In genomic region chr16:49838361-49838638, GRCh38 we compare ENCODE assay signal across 11 cellular contexts. TPM values are rescaled to one million over a fixed set of nuclear protein-coding genes. Genes with fewer than 3 reads are reported as not detected.
DNase-seq lines count a peak whose midpoint lies in the region; ATAC-seq lines count a peak whose summit lies in the region.
"Had no signal": no experiment of that assay in that cellular context is flagged by ENCODE, and none has a peak within 500 bp of the region (broad histone marks: within the 10 kb centered on the region; RNA-seq: fewer than 3 reads in every experiment).

No MANE protein-coding gene starts in this region.

- H3K4me3 ChIP-seq in HUES6 (ENCODE audit: low read depth, low read length) (peak overlapping the region; percentile 54), ectodermal cell (ENCODE audit: insufficient read depth, low read depth, low read length) (peak overlapping the region; percentile 26), mesenchymal stem cell (ENCODE audit: insufficient read depth in 1 of 2, low read depth in 1 of 2, low read length in 2 of 2) (peak overlapping the region in 1 of 2 experiments; percentile 35), subcutaneous abdominal adipose tissue (ENCODE audit: low read depth in 1 of 5, low read length in 5 of 5) (no peak overlapping the region)
- H3K4me3 ChIP-seq: SJCRH30 had no signal

- H2AFZ ChIP-seq in mesenchymal stem cell (ENCODE audit: low read depth, low read length), result peak overlapping the region; percentile 7

- H3K27me3 ChIP-seq in HUES6 (ENCODE audit: control insufficient read depth, insufficient read depth, low read length) (no peaks in the 10 kb centered on the region), ectodermal cell (ENCODE audit: control insufficient read depth, insufficient read depth, low read length, poor library complexity, severe bottlenecking) (no peaks in the 10 kb centered on the region), mesenchymal stem cell (ENCODE audit: control insufficient read depth in 1 of 2, insufficient read depth in 1 of 2, low read length in 2 of 2) (peaks cover 10 to 15% of the 10 kb centered on the region in 2 experiments), subcutaneous abdominal adipose tissue (ENCODE audit: control insufficient read depth in 5 of 5, insufficient read depth in 4 of 5, low read length in 5 of 5) (no peaks in the 10 kb centered on the region)
- H3K27me3 ChIP-seq: SJCRH30 had no signal

- no peaks in the 10 kb centered on the region for H3K36me3 ChIP-seq in HUES6 (ENCODE audit: control insufficient read depth, insufficient read depth, low read length)
- no peaks in the 10 kb centered on the region for H3K36me3 ChIP-seq in ectodermal cell (ENCODE audit: control insufficient read depth, insufficient read depth, low read length)
- no peaks in the 10 kb centered on the region for H3K36me3 ChIP-seq in mesenchymal stem cell (ENCODE audit: control insufficient read depth in 1 of 2, insufficient read depth in 2 of 2, low read depth in 1 of 2, low read length in 2 of 2)
- H3K36me3 ChIP-seq in subcutaneous abdominal adipose tissue (ENCODE audit: control insufficient read depth in 5 of 5, insufficient read depth in 5 of 5, low read length in 5 of 5), result no peaks in the 10 kb centered on the region
- H3K36me3 ChIP-seq: SJCRH30 had no signal

- H3K9ac ChIP-seq in HUES6 (ENCODE audit: low read length), result peak overlapping the region; percentile 14
- no peak overlapping the region for H3K9ac ChIP-seq in mesenchymal stem cell (ENCODE audit: low read length)
- H3K9ac ChIP-seq in subcutaneous abdominal adipose tissue (ENCODE audit: low read length in 5 of 5), result peak overlapping the region in 1 of 5 donors; percentile 53

- H3K14ac ChIP-seq in mesenchymal stem cell (ENCODE audit: low read length in 2 of 2), result no peak overlapping the region

- H3K79me1 ChIP-seq in mesenchymal stem cell (replicated peaks; ENCODE audit: low read length, poor library complexity, severe bottlenecking), result peaks cover 16% of the 10 kb centered on the region

- peak overlapping the region in 1 of 2 experiments; percentile 31 for H3K18ac ChIP-seq in mesenchymal stem cell (ENCODE audit: low read depth in 1 of 2, low read length in 2 of 2)

- H3K23ac ChIP-seq in mesenchymal stem cell (ENCODE audit: low read length in 2 of 2), result peak overlapping the region in 1 of 2 experiments; percentile 37

- H3K4ac ChIP-seq in mesenchymal stem cell (ENCODE audit: low read depth in 1 of 2, low read length in 2 of 2), result peak overlapping the region in 1 of 2 experiments; percentile 8

- H3K4me2 ChIP-seq in mesenchymal stem cell (ENCODE audit: low read length, poor library complexity, severe bottlenecking), result peak overlapping the region; percentile 79

- DNase-seq in mesenchymal stem cell (no peak), kidney tubule cell (ENCODE audit: low spot score) (no peak)
- DNase-seq: HFFc6; SJCRH30; stimulated activated CD4-positive, alpha-beta T cell treated with anti-CD3 and anti-CD28 coated beads, Interleukin-15, amount 100 ng/mL, for 24 hours had no signal

- H3K9me3 ChIP-seq in HUES6 (ENCODE audit: control insufficient read depth, insufficient read depth, low read depth, low read length), result no peaks in the 10 kb centered on the region
- H3K9me3 ChIP-seq in ectodermal cell (ENCODE audit: control insufficient read depth, low read length), result no peaks in the 10 kb centered on the region
- no peaks in the 10 kb centered on the region for H3K9me3 ChIP-seq in mesenchymal stem cell (ENCODE audit: control insufficient read depth, low read length)
- no peaks in the 10 kb centered on the region for H3K9me3 ChIP-seq in subcutaneous abdominal adipose tissue (ENCODE audit: control insufficient read depth in 5 of 5, low read length in 5 of 5)
- H3K9me3 ChIP-seq: SJCRH30 had no signal

- no peak for ATAC-seq in HG03378 (IDR thresholded peaks at IDR 0.05; ENCODE audit: unreplicated experiment)
- no peak for ATAC-seq in GM19463 (IDR thresholded peaks at IDR 0.05; ENCODE audit: unreplicated experiment)
- no peak for ATAC-seq in HG02610 (IDR thresholded peaks at IDR 0.05; ENCODE audit: unreplicated experiment)

- H4K91ac ChIP-seq in mesenchymal stem cell (ENCODE audit: low read length), result peak overlapping the region; percentile 20

- WGBS in ectodermal cell, 2 experiments, result 39 to 44% methylated on average over 17 of the region's 17 CpGs
- 48% methylated on average over 11 of the region's 17 CpGs for WGBS in mesenchymal stem cell

- H2BK15ac ChIP-seq in mesenchymal stem cell (ENCODE audit: low read depth, poor library complexity, severe bottlenecking), result peak overlapping the region; percentile 7

- peak overlapping the region in 1 of 2 experiments; percentile 38 for H2BK12ac ChIP-seq in mesenchymal stem cell (ENCODE audit: low read length in 2 of 2)

- H3K4me1 ChIP-seq in HUES6 (ENCODE audit: control insufficient read depth, insufficient read depth, low read length), result peaks cover 69% of the 10 kb centered on the region
- H3K4me1 ChIP-seq in ectodermal cell (ENCODE audit: control insufficient read depth, insufficient read depth, low read length), result peaks cover 64% of the 10 kb centered on the region
- peaks cover 37% of the 10 kb centered on the region for H3K4me1 ChIP-seq in mesenchymal stem cell (ENCODE audit: control insufficient read depth, insufficient read depth, low read depth, low read length)
- peaks cover 20 to 73% (median 68%) of the 10 kb centered on the region in 5 donors for H3K4me1 ChIP-seq in subcutaneous abdominal adipose tissue (ENCODE audit: control insufficient read depth in 5 of 5, insufficient read depth in 5 of 5, low read length in 5 of 5)

- H2AK5ac ChIP-seq in mesenchymal stem cell (ENCODE audit: low read length, severe bottlenecking), result no peak overlapping the region

- H2BK120ac ChIP-seq in mesenchymal stem cell (ENCODE audit: low read depth, low read length), result peak overlapping the region; percentile 12

- H3K27ac ChIP-seq in HUES6 (ENCODE audit: low read depth, low read length), result no peak overlapping the region; the same call in 1 of the 2 replicates
- H3K27ac ChIP-seq in ectodermal cell (ENCODE audit: insufficient read depth, low read depth, low read length, poor library complexity, severe bottlenecking), result no peak overlapping the region
- no peak overlapping the region for H3K27ac ChIP-seq in mesenchymal stem cell (ENCODE audit: low read length, poor library complexity, severe bottlenecking)
- peak overlapping the region; percentile 85 for H3K27ac ChIP-seq in subcutaneous abdominal adipose tissue (ENCODE audit: low read depth, low read length)
- H3K27ac ChIP-seq: SJCRH30 had no signal

- no peak overlapping the region for H2BK5ac ChIP-seq in mesenchymal stem cell (ENCODE audit: low read depth, low read length, poor library complexity, severe bottlenecking)

- no peak overlapping the region for H4K8ac ChIP-seq in mesenchymal stem cell (ENCODE audit: low read length)

RNA-seq across cellular contexts. Expression of gene ZNF423, which starts 17.6 kb away (rescaled TPM):
- 86.8 TPM for polyA plus RNA-seq in ectodermal cell (2013, experiment 1 of 4)
- 75.8 TPM for polyA plus RNA-seq in ectodermal cell (2013, experiment 2 of 4)
- 49.6 TPM for polyA plus RNA-seq in ectodermal cell (2013, experiment 3 of 4)
- polyA plus RNA-seq in ectodermal cell (2013, experiment 4 of 4), result 50.4 TPM
- 1.4 TPM for polyA plus RNA-seq in mesenchymal stem cell (2013, experiment 1 of 2)
- 1.6 TPM for polyA plus RNA-seq in mesenchymal stem cell (2013, experiment 2 of 2)

Comparison
In these comparisons a context has a peak if more than half of its experiments do, and no peak if none do; other contexts are left out.
1. H3K4me3 ChIP-seq: peak in HUES6 (single experiment) and ectodermal cell (single experiment); none in subcutaneous abdominal adipose tissue (0 of 5).